In the genomic region with DNA sequence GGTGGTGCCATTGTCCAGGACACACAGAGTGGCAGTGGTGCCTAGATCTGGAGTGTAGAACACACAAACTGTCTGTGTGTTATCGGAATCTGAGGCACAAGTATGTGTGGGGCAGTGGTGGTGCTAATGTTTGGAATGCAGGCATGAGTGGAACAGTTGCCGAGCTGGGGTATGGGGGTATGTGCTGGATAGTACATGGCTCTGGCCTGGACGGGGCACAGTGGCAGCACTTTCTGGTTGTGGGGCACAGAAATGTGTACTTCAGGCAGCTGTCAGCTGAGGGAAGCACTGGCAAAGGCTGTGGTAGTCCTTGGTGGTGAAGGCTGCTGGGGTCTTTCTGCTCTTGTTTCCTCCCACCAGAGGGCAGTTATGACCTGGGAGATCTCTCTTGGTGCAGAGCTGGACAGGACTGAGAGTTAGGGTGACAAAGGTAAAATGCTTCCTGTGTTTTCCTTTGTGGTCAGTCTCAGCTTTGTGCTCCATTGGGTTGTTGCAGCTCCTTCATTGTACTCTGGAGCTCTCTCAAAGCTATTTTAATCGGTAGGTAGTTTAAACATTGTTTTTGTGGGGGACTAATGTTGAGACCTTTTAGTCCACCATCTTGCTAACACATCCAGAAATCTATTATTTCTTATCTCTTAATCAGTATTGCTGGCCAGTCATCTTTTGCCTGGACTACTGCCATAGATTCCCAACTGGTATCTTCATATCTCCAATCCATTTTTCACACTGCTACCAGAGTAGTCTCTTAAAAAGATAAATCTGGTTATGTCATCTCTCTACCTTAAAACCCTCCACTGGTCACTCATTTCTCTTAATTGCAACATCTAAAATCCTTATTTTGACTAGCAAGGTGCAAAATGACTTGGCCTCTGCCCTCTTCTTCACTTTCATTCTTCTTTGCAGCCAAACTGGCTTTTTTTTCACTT, we compare ENCODE assay signal across 10 cellular contexts.
DNase-seq lines count a peak whose midpoint lies in the region; ATAC-seq lines count a peak whose summit lies in the region.
"Had no signal": no experiment of that assay in that cellular context is flagged by ENCODE, and none has a peak within 500 bp of the region (broad histone marks: within the 10 kb centered on the region; RNA-seq: fewer than 3 reads in every experiment).

No MANE protein-coding gene starts in this region.

- H3K9me3 ChIP-seq in iPS DF 6.9 (ENCODE audit: control insufficient read depth, insufficient read depth, low read length), result no peaks in the 10 kb centered on the region

- no peaks in the 10 kb centered on the region for H3K27me3 ChIP-seq in iPS DF 6.9 (ENCODE audit: control insufficient read depth, insufficient read depth, low read length)

- DNase-seq in CMK (ENCODE audit: low read depth) (peak; percentile 20), H4 (ENCODE audit: low spot score) (peak; percentile 13), SK-N-DZ (ENCODE audit: low spot score) (peak; percentile 18), iPS DF 6.9 (ENCODE audit: low read depth, low spot score) (peak; percentile 37), KG1 (lab: John Stamatoyannopoulos, UW) (no peak), G401 (ENCODE audit: low spot score) (no peak)
- no peak for DNase-seq in effector CD8-positive, alpha-beta T cell (lab: John Stamatoyannopoulos, UW)
- DNase-seq: C1 segment of cervical spinal cord, NCI-H345 had no signal

- WGBS in iPS DF 6.9 (ENCODE audit: insufficient coverage, insufficient read length), result no CpG with 5 or more reads among the region's 4 CpGs

- no peak overlapping the region for H3K27ac ChIP-seq in iPS DF 6.9 (ENCODE audit: low read length)

- no peaks in the 10 kb centered on the region for H3K4me1 ChIP-seq in iPS DF 6.9 (ENCODE audit: control insufficient read depth, insufficient read depth, low read length)

- H3K4me3 ChIP-seq in iPS DF 6.9 (ENCODE audit: low read length), result no peak overlapping the region

- ATAC-seq in GM18511 (IDR thresholded peaks at IDR 0.05; ENCODE audit: unreplicated experiment), result no peak

- no peaks in the 10 kb centered on the region for H3K36me3 ChIP-seq in iPS DF 6.9 (ENCODE audit: control insufficient read depth, insufficient read depth, low read length)

- in situ Hi-C loops in G401 (cut with HindIII; ENCODE audit: low sequenced_read_pairs), result no loop called here

Comparison
In these comparisons a context has a peak if more than half of its experiments do, and no peak if none do; other contexts are left out.
1. DNase-seq: peak in CMK (single experiment), H4 (single experiment), SK-N-DZ (single experiment) and iPS DF 6.9 (single experiment); none in KG1 (single experiment), G401 (single experiment) and effector CD8-positive, alpha-beta T cell (single experiment).